In the genomic region with DNA sequence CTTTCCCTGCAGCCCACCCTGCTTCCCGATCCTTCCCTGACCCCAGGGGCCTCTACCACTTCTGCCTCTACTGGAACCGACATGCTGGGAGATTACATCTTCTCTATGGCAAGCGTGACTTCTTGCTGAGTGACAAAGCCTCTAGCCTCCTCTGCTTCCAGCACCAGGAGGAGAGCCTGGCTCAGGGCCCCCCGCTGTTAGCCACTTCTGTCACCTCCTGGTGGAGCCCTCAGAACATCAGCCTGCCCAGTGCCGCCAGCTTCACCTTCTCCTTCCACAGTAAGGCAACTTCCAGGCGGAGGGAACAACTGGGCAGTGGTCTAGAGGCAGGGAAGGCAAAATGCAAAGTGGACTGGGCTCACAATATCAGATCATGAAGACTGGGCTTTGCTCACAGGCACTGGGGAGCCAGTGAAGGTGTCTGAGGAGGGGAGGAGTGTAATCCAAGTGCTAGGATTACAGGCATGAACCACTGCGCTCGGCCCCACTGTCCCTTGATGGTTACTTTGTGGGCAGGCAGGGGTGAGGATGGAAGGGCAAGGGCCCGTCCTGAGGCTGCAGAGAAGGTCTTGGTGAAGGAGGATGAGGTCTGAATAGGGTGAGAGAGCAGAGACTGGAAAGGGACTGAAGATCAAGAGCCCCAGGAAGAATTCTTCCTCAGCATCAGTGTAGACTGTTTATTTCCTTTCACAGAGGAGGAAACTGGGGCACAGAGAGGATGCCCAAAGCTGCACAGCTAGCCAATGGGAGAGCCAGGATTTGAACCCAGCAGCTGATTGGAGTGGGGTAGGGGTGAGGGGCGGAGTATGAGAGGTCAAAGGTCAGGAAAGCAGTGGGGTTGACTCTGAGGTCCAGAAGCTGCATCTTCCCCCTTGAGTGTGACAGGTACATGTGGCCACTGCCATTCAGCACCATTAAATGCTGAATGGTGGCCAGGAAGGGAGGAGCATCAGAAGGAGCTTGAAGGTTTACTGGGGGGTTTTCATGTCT, we compare ENCODE assay signal across 1 cellular context.
TF ChIP-seq lines count a peak whose summit lies in the region.

No MANE protein-coding gene starts in this region.

TF ChIP-seq in HepG2, 621 proteins besides CTCF, POLR2A, EP300 and RAD21:
- TF ChIP-seq ZNF564 (CRISPR knock-in tag; IDR thresholded peaks at IDR 0.05) (0 out of 2 replicates have a peak, but pooled peaks have one; percentile 25), STAG1 (CRISPR knock-in tag; IDR thresholded peaks at IDR 0.05) (peak; percentile 73), ZNF883 (CRISPR knock-in tag; IDR thresholded peaks at IDR 0.05; ENCODE audit: not compliant biosample characterization) (peak; percentile 22), NR3C1 (CRISPR knock-in tag; IDR thresholded peaks at IDR 0.05) (no peak), ZNF552 (CRISPR knock-in tag; IDR thresholded peaks at IDR 0.05; ENCODE audit: borderline replicate concordance) (no peak), TP53 (CRISPR knock-in tag; conservative IDR thresholded peaks at IDR 0.05) (no peak), ZBTB38 (CRISPR knock-in tag; IDR thresholded peaks at IDR 0.05) (peak; percentile 86), FOXA3 (CRISPR knock-in tag; IDR thresholded peaks at IDR 0.05) (no peak), ZSCAN25 (CRISPR knock-in tag; IDR thresholded peaks at IDR 0.05) (peak; percentile 49; the same call in 1 of the 2 replicates), CREM (IDR thresholded peaks at IDR 0.05) (no peak), CREM (CRISPR knock-in tag; IDR thresholded peaks at IDR 0.05) (no peak), ZKSCAN5 (CRISPR knock-in tag; IDR thresholded peaks at IDR 0.05) (no peak), NR2C2 (CRISPR knock-in tag; IDR thresholded peaks at IDR 0.05; ENCODE audit: borderline replicate concordance) (peak; percentile 55; the same call in 1 of the 2 replicates), SP1 (IDR thresholded peaks at IDR 0.05) (no peak), SP1 (CRISPR knock-in tag; IDR thresholded peaks at IDR 0.05) (no peak), RARG (CRISPR knock-in tag; IDR thresholded peaks at IDR 0.05; ENCODE audit: low read depth) (no peak), SP5 (CRISPR knock-in tag; IDR thresholded peaks at IDR 0.05; ENCODE audit: borderline replicate concordance, low read depth) (no peak)
- TF ChIP-seq, protein P1, sequence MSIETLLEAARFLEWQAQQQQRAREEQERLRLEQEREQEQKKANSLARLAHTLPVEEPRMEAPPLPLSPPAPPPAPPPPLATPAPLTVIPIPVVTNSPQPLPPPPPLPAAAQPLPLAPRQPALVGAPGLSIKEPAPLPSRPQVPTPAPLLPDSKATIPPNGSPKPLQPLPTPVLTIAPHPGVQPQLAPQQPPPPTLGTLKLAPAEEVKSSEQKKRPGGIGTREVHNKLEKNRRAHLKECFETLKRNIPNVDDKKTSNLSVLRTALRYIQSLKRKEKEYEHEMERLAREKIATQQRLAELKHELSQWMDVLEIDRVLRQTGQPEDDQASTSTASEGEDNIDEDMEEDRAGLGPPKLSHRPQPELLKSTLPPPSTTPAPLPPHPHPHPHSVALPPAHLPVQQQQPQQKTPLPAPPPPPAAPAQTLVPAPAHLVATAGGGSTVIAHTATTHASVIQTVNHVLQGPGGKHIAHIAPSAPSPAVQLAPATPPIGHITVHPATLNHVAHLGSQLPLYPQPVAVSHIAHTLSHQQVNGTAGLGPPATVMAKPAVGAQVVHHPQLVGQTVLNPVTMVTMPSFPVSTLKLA (IDR thresholded peaks at IDR 0.05), result no peak
- TF ChIP-seq, protein P2, sequence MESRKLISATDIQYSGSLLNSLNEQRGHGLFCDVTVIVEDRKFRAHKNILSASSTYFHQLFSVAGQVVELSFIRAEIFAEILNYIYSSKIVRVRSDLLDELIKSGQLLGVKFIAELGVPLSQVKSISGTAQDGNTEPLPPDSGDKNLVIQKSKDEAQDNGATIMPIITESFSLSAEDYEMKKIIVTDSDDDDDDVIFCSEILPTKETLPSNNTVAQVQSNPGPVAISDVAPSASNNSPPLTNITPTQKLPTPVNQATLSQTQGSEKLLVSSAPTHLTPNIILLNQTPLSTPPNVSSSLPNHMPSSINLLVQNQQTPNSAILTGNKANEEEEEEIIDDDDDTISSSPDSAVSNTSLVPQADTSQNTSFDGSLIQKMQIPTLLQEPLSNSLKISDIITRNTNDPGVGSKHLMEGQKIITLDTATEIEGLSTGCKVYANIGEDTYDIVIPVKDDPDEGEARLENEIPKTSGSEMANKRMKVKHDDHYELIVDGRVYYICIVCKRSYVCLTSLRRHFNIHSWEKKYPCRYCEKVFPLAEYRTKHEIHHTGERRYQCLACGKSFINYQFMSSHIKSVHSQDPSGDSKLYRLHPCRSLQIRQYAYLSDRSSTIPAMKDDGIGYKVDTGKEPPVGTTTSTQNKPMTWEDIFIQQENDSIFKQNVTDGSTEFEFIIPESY (CRISPR knock-in tag; IDR thresholded peaks at IDR 0.05), result peak; percentile 80
- TF ChIP-seq, protein P3, sequence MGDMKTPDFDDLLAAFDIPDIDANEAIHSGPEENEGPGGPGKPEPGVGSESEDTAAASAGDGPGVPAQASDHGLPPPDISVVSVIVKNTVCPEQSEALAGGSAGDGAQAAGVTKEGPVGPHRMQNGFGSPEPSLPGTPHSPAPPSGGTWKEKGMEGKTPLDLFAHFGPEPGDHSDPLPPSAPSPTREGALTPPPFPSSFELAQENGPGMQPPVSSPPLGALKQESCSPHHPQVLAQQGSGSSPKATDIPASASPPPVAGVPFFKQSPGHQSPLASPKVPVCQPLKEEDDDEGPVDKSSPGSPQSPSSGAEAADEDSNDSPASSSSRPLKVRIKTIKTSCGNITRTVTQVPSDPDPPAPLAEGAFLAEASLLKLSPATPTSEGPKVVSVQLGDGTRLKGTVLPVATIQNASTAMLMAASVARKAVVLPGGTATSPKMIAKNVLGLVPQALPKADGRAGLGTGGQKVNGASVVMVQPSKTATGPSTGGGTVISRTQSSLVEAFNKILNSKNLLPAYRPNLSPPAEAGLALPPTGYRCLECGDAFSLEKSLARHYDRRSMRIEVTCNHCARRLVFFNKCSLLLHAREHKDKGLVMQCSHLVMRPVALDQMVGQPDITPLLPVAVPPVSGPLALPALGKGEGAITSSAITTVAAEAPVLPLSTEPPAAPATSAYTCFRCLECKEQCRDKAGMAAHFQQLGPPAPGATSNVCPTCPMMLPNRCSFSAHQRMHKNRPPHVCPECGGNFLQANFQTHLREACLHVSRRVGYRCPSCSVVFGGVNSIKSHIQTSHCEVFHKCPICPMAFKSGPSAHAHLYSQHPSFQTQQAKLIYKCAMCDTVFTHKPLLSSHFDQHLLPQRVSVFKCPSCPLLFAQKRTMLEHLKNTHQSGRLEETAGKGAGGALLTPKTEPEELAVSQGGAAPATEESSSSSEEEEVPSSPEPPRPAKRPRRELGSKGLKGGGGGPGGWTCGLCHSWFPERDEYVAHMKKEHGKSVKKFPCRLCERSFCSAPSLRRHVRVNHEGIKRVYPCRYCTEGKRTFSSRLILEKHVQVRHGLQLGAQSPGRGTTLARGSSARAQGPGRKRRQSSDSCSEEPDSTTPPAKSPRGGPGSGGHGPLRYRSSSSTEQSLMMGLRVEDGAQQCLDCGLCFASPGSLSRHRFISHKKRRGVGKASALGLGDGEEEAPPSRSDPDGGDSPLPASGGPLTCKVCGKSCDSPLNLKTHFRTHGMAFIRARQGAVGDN (CRISPR knock-in tag; IDR thresholded peaks at IDR 0.05), result peak; percentile 30; the same call in 1 of the 2 replicates
